ENCODE assay signal across 24 cellular contexts in the genomic region with DNA sequence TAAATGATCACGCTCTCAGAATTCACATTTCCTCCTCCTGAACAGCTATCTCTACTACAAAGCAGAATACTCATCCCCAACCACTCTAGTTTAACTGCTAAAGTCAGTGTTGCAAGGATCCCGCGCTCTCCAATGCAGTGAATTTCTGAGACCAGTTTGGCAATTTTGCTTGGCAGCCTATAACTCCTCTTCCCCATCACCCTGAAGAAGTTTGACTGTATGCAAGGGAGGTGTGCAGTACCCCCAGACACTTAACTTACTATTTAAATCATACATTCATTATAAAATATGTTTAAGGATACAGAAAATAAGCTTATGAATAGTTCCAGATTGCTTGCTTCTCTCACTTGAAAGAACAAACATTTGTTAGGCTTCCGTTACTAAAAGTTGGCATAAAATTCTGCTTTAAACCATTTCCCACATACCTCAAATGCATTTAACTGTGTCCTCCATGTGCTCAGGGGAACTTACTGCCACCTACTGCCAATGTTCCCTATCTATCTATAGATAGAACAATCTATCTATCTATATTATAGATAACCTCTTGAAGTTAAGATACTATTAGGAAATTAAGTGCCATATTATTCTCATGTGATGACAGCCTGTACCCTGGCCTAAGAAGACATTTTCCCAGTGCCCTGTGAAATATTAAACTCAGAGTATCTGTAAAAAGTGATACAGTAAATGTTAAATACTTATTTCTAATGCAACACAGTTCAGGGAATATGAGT. TPM values are rescaled to one million over a fixed set of nuclear protein-coding genes. Genes with fewer than 3 reads are reported as not detected.
A peak's percentile ranks its signal among the peaks of the same experiment; 100 is the strongest.
DNase-seq lines count a peak whose midpoint lies in the region; ATAC-seq and TF ChIP-seq lines count a peak whose summit lies in the region.
"Had no signal": no experiment of that assay in that cellular context is flagged by ENCODE, and none has a peak within 500 bp of the region (broad histone marks: within the 10 kb centered on the region; RNA-seq: fewer than 3 reads in every experiment).

No MANE protein-coding gene starts in this region.

- peaks cover 30% of the 10 kb centered on the region for H3K27me3 ChIP-seq in SK-N-SH (ENCODE audit: insufficient read depth)
- H3K27me3 ChIP-seq in transverse colon = peaks cover 60% of the 10 kb centered on the region

- intact Hi-C loops in transverse colon (cut with DNase I; ENCODE audit: low total_unique reads) = no loop called here

- in situ Hi-C loops in transverse colon (cut with MboI; ENCODE audit: low pct_ligation_motif_present in 1 of 4, low pct_unique_long_range_greater_than_20kb in 1 of 4, low sequenced_read_pairs in 3 of 4) = no loop called here

- no peak overlapping the region; a peak in 1 of 4 replicates for H3K27ac ChIP-seq in SK-N-SH (ENCODE audit: low read depth in 2 of 2, low read length in 1 of 2)
- H3K27ac ChIP-seq in transverse colon = no peak overlapping the region
- H3K27ac ChIP-seq: GM23248, right atrium auricular region, vagina had no signal

- no peaks in the 10 kb centered on the region for H3F3A ChIP-seq in SK-N-SH (replicated peaks; ENCODE audit: insufficient read depth)

- peaks cover 69% of the 10 kb centered on the region for H3K27me3 Mint-ChIP-seq in WTC11 (ENCODE audit: low read depth)
- H3K27me3 Mint-ChIP-seq in nephron progenitor cell (ENCODE audit: low read depth, poor library complexity) = peaks cover 46% of the 10 kb centered on the region
- H3K27me3 Mint-ChIP-seq in activated CD4-positive, alpha-beta T cell treated with anti-CD3 and anti-CD28 coated beads, Interleukin-2, amount 10 ng/mL, durations not matched to agents 7 days and 5 days = peaks cover 74% of the 10 kb centered on the region

- H3K36me3 Mint-ChIP-seq in WTC11 (peaks cover 4% of the 10 kb centered on the region), nephron progenitor cell (ENCODE audit: low read depth) (peaks cover 7% of the 10 kb centered on the region)
- H3K36me3 Mint-ChIP-seq in activated CD4-positive, alpha-beta T cell treated with anti-CD3 and anti-CD28 coated beads, Interleukin-2, amount 10 ng/mL, durations not matched to agents 7 days and 5 days (ENCODE audit: low read depth) = peaks cover 2% of the 10 kb centered on the region
- H3K36me3 Mint-ChIP-seq: activated naive CD8-positive, alpha-beta T cell treated with anti-CD3 and anti-CD28 coated beads, Interleukin-2, amount 10 ng/mL, durations not matched to agents 7 days and 5 days; CD4-positive, CD25-positive, alpha-beta regulatory T cell had no signal

- no peak for TF ChIP-seq POLR2A in transverse colon (IDR thresholded peaks at IDR 0.05)

- H3K79me2 ChIP-seq in SK-N-SH (ENCODE audit: insufficient read depth) = no peaks in the 10 kb centered on the region

- POLR2A ChIA-PET in SK-N-SH (lab: Yijun Ruan, JAX) (no interaction called here), WTC11 (lab: Charles Lee) (no interaction called here)
- POLR2A ChIA-PET in activated CD4-positive, alpha-beta T cell treated with anti-CD3 and anti-CD28 coated beads, Interleukin-2, amount 10 ng/mL, durations not matched to agents 7 days and 5 days (lab: Charles Lee) = no interaction called here

- H3K4me1 Mint-ChIP-seq in WTC11 = peaks cover 26% of the 10 kb centered on the region
- peaks cover 32% of the 10 kb centered on the region for H3K4me1 Mint-ChIP-seq in nephron progenitor cell
- H3K4me1 Mint-ChIP-seq in activated CD4-positive, alpha-beta T cell treated with anti-CD3 and anti-CD28 coated beads, Interleukin-2, amount 10 ng/mL, durations not matched to agents 7 days and 5 days = peaks cover 23% of the 10 kb centered on the region

- H3K27ac Mint-ChIP-seq in WTC11 (no peak overlapping the region), nephron progenitor cell (no peak overlapping the region)
- no peak overlapping the region for H3K27ac Mint-ChIP-seq in activated CD4-positive, alpha-beta T cell treated with anti-CD3 and anti-CD28 coated beads, Interleukin-2, amount 10 ng/mL, durations not matched to agents 7 days and 5 days
- H3K27ac Mint-ChIP-seq: activated naive CD8-positive, alpha-beta T cell treated with anti-CD3 and anti-CD28 coated beads, Interleukin-2, amount 10 ng/mL, durations not matched to agents 7 days and 5 days; effector memory CD8-positive, alpha-beta T cell had no signal

- no peaks in the 10 kb centered on the region for H3K36me3 ChIP-seq in SK-N-SH (replicated peaks in 1 of 2; ENCODE audit: control insufficient read depth in 1 of 2, insufficient read depth in 2 of 2, low read length in 1 of 2)
- no peaks in the 10 kb centered on the region for H3K36me3 ChIP-seq in transverse colon
- H3K36me3 ChIP-seq: right atrium auricular region, vagina had no signal

- no peak for DNase-seq in SK-N-SH
- DNase-seq in WTC11 (ENCODE audit: low spot score) = no peak
- no peak for DNase-seq in nephron progenitor cell
- DNase-seq in NCI-H2171 treated with DMSO at 0.1 percent for 48 hours (lab: John Stamatoyannopoulos, UW) = no peak
- no peak for DNase-seq in activated CD4-positive, alpha-beta T cell treated with anti-CD3 and anti-CD28 coated beads, Interleukin-2, amount 10 ng/mL, durations not matched to agents 7 days and 5 days
- no peak for DNase-seq in transverse colon
- DNase-seq: activated CD4-positive, alpha-beta T cell treated with anti-CD3 and anti-CD28 coated beads for 48 hours; activated naive CD8-positive, alpha-beta T cell treated with anti-CD3 and anti-CD28 coated beads, Interleukin-2, amount 10 ng/mL, durations not matched to agents 7 days and 5 days; CD4-positive, CD25-positive, alpha-beta regulatory T cell; DMS53; effector memory CD8-positive, alpha-beta T cell; GF-D8; GM23248; Kasumi-1; NCI-H1105 treated with DMSO at 0.1 percent for 48 hours; NCI-H526 treated with DMSO at 0.1 percent for 48 hours; SHP77; stimulated activated CD8-positive, alpha-beta memory T cell treated with anti-CD3 and anti-CD28 coated beads, Interleukin-4, amount 100 ng/mL, for 48 hours; T-helper 1 cell had no signal

- peak overlapping the region in 1 of 2 experiments; percentile 6; a peak in 1 of 4 replicates for H3K4me3 ChIP-seq in SK-N-SH (ENCODE audit: low read depth in 2 of 2, low read length in 1 of 2)
- no peak overlapping the region for H3K4me3 ChIP-seq in transverse colon
- H3K4me3 ChIP-seq: GM23248, right atrium auricular region, vagina had no signal

- no peak overlapping the region for H3K4me2 ChIP-seq in SK-N-SH

- H3K4me1 ChIP-seq in SK-N-SH (ENCODE audit: control insufficient read depth in 1 of 2, insufficient read depth in 2 of 2, low read depth in 1 of 2, low read length in 1 of 2) = peaks cover 8 to 21% of the 10 kb centered on the region in 2 experiments; a peak in 3 of 4 replicates
- peaks cover 4 to 21% (median 13%) of the 10 kb centered on the region in 4 donors for H3K4me1 ChIP-seq in transverse colon

- no peak for TF ChIP-seq CTCF in SK-N-SH (IDR thresholded peaks at IDR 0.05)
- TF ChIP-seq CTCF in WTC11 (IDR thresholded peaks at IDR 0.05) = no peak
- no peak for TF ChIP-seq CTCF in nephron progenitor cell (IDR thresholded peaks at IDR 0.05)
- TF ChIP-seq CTCF in transverse colon (IDR thresholded peaks at IDR 0.05) = no peak

- CTCF ChIA-PET in SK-N-SH (lab: Yijun Ruan, JAX) = interaction anchor here (0.9 to 3.4 kb wide), 10 partner anchors 13 to 195 kb away, joined by 3 to 13 read pairs (median 4); no protein-coding TSS in a partner anchor
- CTCF ChIA-PET in WTC11 (lab: Charles Lee) = no interaction called here
- CTCF ChIA-PET in activated CD4-positive, alpha-beta T cell treated with anti-CD3 and anti-CD28 coated beads, Interleukin-2, amount 10 ng/mL, durations not matched to agents 7 days and 5 days (lab: Charles Lee) = no interaction called here

- TF ChIP-seq RAD21 in SK-N-SH (IDR thresholded peaks at IDR 0.05; ENCODE audit: low read length) = peak; percentile 21; the same call in 1 of the 2 replicates

- no peak for TF ChIP-seq EP300 in SK-N-SH (IDR thresholded peaks at IDR 0.05; ENCODE audit: borderline replicate concordance in 1 of 2, low read depth in 1 of 2, low read length in 1 of 2)
- no peak for TF ChIP-seq EP300 in transverse colon (IDR thresholded peaks at IDR 0.05; ENCODE audit: low read depth)

- H3K4me3 Mint-ChIP-seq in WTC11 = peak overlapping the region; percentile 18; the same call in 1 of the 2 replicates
- peak overlapping the region; percentile 67 for H3K4me3 Mint-ChIP-seq in nephron progenitor cell
- no peak overlapping the region for H3K4me3 Mint-ChIP-seq in activated CD4-positive, alpha-beta T cell treated with anti-CD3 and anti-CD28 coated beads, Interleukin-2, amount 10 ng/mL, durations not matched to agents 7 days and 5 days

- H2AFZ ChIP-seq in SK-N-SH (ENCODE audit: low read depth) = no peak overlapping the region
- H2AFZ ChIP-seq: GM23248 had no signal

- H3K9me3 Mint-ChIP-seq in WTC11 = peaks cover 8% of the 10 kb centered on the region
- H3K9me3 Mint-ChIP-seq in nephron progenitor cell = peaks cover 8% of the 10 kb centered on the region
- H3K9me3 Mint-ChIP-seq in activated CD4-positive, alpha-beta T cell treated with anti-CD3 and anti-CD28 coated beads, Interleukin-2, amount 10 ng/mL, durations not matched to agents 7 days and 5 days = peaks cover 5% of the 10 kb centered on the region

- H3K9me3 ChIP-seq in SK-N-SH = no peaks in the 10 kb centered on the region
- no peaks in the 10 kb centered on the region for H3K9me3 ChIP-seq in transverse colon
- H3K9me3 ChIP-seq: vagina had no signal

- WGBS in SK-N-SH (ENCODE audit: low lambda C conversion rate) = 81% methylated on average over 4 of the region's 4 CpGs
- WGBS in transverse colon (ENCODE audit: low coverage in 1 of 2), 2 donors = 52 to 65% methylated on average over 4 of the region's 4 CpGs

- ATAC-seq in SK-N-SH treated with all-trans-retinoic acid at 6 μM for 48 hours (no peak), WTC11 (no peak), GM21723 (IDR thresholded peaks at IDR 0.05; ENCODE audit: unreplicated experiment) (no peak)
- ATAC-seq: effector memory CD8-positive, alpha-beta T cell had no signal

- H3K9ac ChIP-seq in SK-N-SH = no peak overlapping the region
- H3K9ac ChIP-seq: GM23248 had no signal

- H4K20me1 ChIP-seq in SK-N-SH (ENCODE audit: insufficient read depth) = no peaks in the 10 kb centered on the region

- H3K9me2 ChIP-seq in SK-N-SH = no peaks in the 10 kb centered on the region

TF ChIP-seq in SK-N-SH, 30 proteins besides CTCF, POLR2A, EP300 and RAD21 (continues in another document):
- TF ChIP-seq JUND (IDR thresholded peaks at IDR 0.05) (no peak), MEF2A (IDR thresholded peaks at IDR 0.05; ENCODE audit: borderline replicate concordance, low read depth) (no peak)

TF ChIP-seq in SK-N-SH treated with all-trans-retinoic acid at 6 μM for 48 hours, 23 proteins besides CTCF, POLR2A, EP300 and RAD21 (continues in another document):
- no peak for TF ChIP-seq TOX (CRISPR knock-in tag; IDR thresholded peaks at IDR 0.05; ENCODE audit: borderline replicate concordance)

TF ChIP-seq in WTC11, 78 proteins besides CTCF, POLR2A, EP300 and RAD21 (continues in another document):
- TF ChIP-seq NFE2L1 (CRISPR knock-in tag; IDR thresholded peaks at IDR 0.05) (no peak), RORB (CRISPR knock-in tag; IDR thresholded peaks at IDR 0.05) (no peak)

RNA-seq across cellular contexts. Expression of a gene that starts 2.4 kb away (rescaled TPM):
- 1.4 and 5.6 TPM in 2 replicates for polyA plus RNA-seq in SK-N-SH (2012; rRNA removed)
- polyA plus RNA-seq in SK-N-SH (2012; cell fraction: cytosol; rRNA removed) = 4.3 and 5.8 TPM in 2 replicates
- 6.3 and 6.5 TPM in 2 replicates for polyA plus RNA-seq in SK-N-SH (2012; cell fraction: nucleus; rRNA removed)
- total RNA-seq in WTC11 (2021) (0.09 to 0.55 TPM (median 0.17 TPM) in 3 replicates), transverse colon (1 to 10 TPM in 2 of 4 donors, under 1 TPM in 2; 0.37 to 4.8 (median 1.0) TPM)
- total RNA-seq in activated CD4-positive, alpha-beta T cell treated with anti-CD3 and anti-CD28 coated beads, Interleukin-2, amount 10 ng/mL, durations not matched to agents 7 days and 5 days = not detected
- total RNA-seq: activated naive CD8-positive, alpha-beta T cell treated with anti-CD3 and anti-CD28 coated beads, Interleukin-2, amount 10 ng/mL, durations not matched to agents 7 days and 5 days; CD4-positive, CD25-positive, alpha-beta regulatory T cell; GM23248; HT1080 had no signal
- polyA plus RNA-seq: CD4-positive, CD25-positive, alpha-beta regulatory T cell; GM23248 had no signal
